Comparison of ENCODE assay signal across 8 cellular contexts in genomic region chr9:117414220-117414905, GRCh38. TPM values are rescaled to one million over a fixed set of nuclear protein-coding genes. Genes with fewer than 3 reads are reported as not detected.
DNase-seq lines count a peak whose midpoint lies in the region; ATAC-seq and TF ChIP-seq lines count a peak whose summit lies in the region.

No MANE protein-coding gene starts in this region.

- peak overlapping the region; percentile 86 for H3K4me3 ChIP-seq in GM23338
- peak overlapping the region; percentile 32 for H3K4me3 ChIP-seq in thymus (ENCODE audit: low read length)

- H3K4me1 Mint-ChIP-seq in GM23338 = peaks cover 21% of the 10 kb centered on the region
- peaks cover 26% of the 10 kb centered on the region for H3K4me1 Mint-ChIP-seq in brain

- intact Hi-C loops in left colon (cut with DNase I, micrococcal nuclease) = no loop called here

- H3K79me2 ChIP-seq in GM23338 (replicated peaks; ENCODE audit: insufficient read depth) = no peaks in the 10 kb centered on the region

- peaks cover 8% of the 10 kb centered on the region for H4K20me1 ChIP-seq in GM23338 (replicated peaks; ENCODE audit: insufficient read depth)

- peak overlapping the region; percentile 98 for H3K4me2 ChIP-seq in GM23338

- no peaks in the 10 kb centered on the region for H3K9me2 ChIP-seq in GM23338 (ENCODE audit: insufficient read depth)

- H3K36me3 ChIP-seq in GM23338 (ENCODE audit: insufficient read depth) (no peaks in the 10 kb centered on the region), thymus (ENCODE audit: control insufficient read depth, insufficient read depth) (no peaks in the 10 kb centered on the region)

- H3F3A ChIP-seq in GM23338 (replicated peaks; ENCODE audit: low read depth) = peaks cover 18% of the 10 kb centered on the region; the same call in 1 of the 2 replicates

- no peak overlapping the region; the same call in 1 of the 3 replicates for H3K4me3 Mint-ChIP-seq in GM23338
- peak overlapping the region; percentile 87 to 91 (median 89) for H3K4me3 Mint-ChIP-seq in brain

- peak overlapping the region; percentile 96; the same call in 1 of the 2 replicates for H2AFZ ChIP-seq in GM23338

- H3K27ac Mint-ChIP-seq in GM23338 (no peak overlapping the region), brain (peak overlapping the region in 1 of 5 experiments; percentile 91)

- no peaks in the 10 kb centered on the region for H3K9me3 Mint-ChIP-seq in GM23338
- peaks cover 0 to 3% (median 0%) of the 10 kb centered on the region in 5 experiments for H3K9me3 Mint-ChIP-seq in brain

- H3K36me3 Mint-ChIP-seq in GM23338 (ENCODE audit: low read depth) = no peaks in the 10 kb centered on the region; the same call in 2 of the 3 replicates
- H3K36me3 Mint-ChIP-seq in brain = no peaks in the 10 kb centered on the region

- peak; percentile 30 for ATAC-seq in GM23338
- peak; percentile 32 for ATAC-seq in left colon
- ATAC-seq in GM18861 (IDR thresholded peaks at IDR 0.05; ENCODE audit: unreplicated experiment) = no peak
- ATAC-seq in HG03280 (IDR thresholded peaks at IDR 0.05; ENCODE audit: unreplicated experiment) = no peak

- TF ChIP-seq CTCF in 22Rv1 (IDR thresholded peaks at IDR 0.05) (0 out of 2 replicates have a peak, but pooled peaks have one; percentile 9), GM23338 (conservative IDR thresholded peaks at IDR 0.05; ENCODE audit: low read depth in 2 of 2) (peak in 1 of 2 experiments; percentile 33; a peak in 1 of 4 replicates), brain (conservative IDR thresholded peaks at IDR 0.05) (no peak)

- H3K27ac ChIP-seq in 22Rv1 (no peak overlapping the region), GM23338 (ENCODE audit: low read depth) (no peak overlapping the region), thymus (ENCODE audit: low read depth) (no peak overlapping the region)

- WGBS in thymus = 2% methylated on average over 77 of the region's 77 CpGs

- no peaks in the 10 kb centered on the region for H3K9me3 ChIP-seq in thymus (ENCODE audit: control insufficient read depth)

- H3K27me3 ChIP-seq in GM23338 (ENCODE audit: insufficient read depth) (peaks cover 68% of the 10 kb centered on the region), thymus (ENCODE audit: control insufficient read depth, insufficient read depth) (peaks cover 54% of the 10 kb centered on the region)

- H3K27me3 Mint-ChIP-seq in GM23338 (ENCODE audit: insufficient read depth, low read depth, poor library complexity) (peaks cover 23% of the 10 kb centered on the region), brain (peaks cover 42% of the 10 kb centered on the region)

- peak; percentile 66 for DNase-seq in GM23338 (ENCODE audit: low spot score)
- DNase-seq in left colon = peak in 1 of 2 donors; percentile 14
- no peak for DNase-seq in stimulated activated naive CD4-positive, alpha-beta T cell (lab: John Stamatoyannopoulos, UW)

- H3K4me1 ChIP-seq in GM23338 (ENCODE audit: insufficient read depth) (peaks cover 24% of the 10 kb centered on the region), thymus (ENCODE audit: control insufficient read depth, insufficient read depth, low read length) (no peaks in the 10 kb centered on the region)

TF ChIP-seq in GM23338, 12 proteins besides CTCF, POLR2A, EP300 and RAD21:
- TF ChIP-seq CREB1 (CRISPR knock-in tag; IDR thresholded peaks at IDR 0.05; ENCODE audit: low read depth) (0 out of 2 replicates have a peak, but pooled peaks have one; percentile 41), ZNF331 (CRISPR knock-in tag; IDR thresholded peaks at IDR 0.05; ENCODE audit: low read depth) (no peak)
TF ChIP-seq in GM23338: peak in this region for 1.

RNA-seq across cellular contexts. Expression of gene ASTN2, which starts 0.5 kb away (rescaled TPM):
- 22.1 and 24.6 TPM in 2 replicates for total RNA-seq in GM23338 (2014; rRNA removed; shearing (Covaris generic))
- 5.3 and 7.0 TPM in 2 replicates for polyA plus RNA-seq in GM23338 (2016; fragmentation: Nextera tagmentation; extraction: Ambion mirVana)
- polyA plus RNA-seq in brain (ENCODE audit: insufficient read depth, low read depth, low replicate concordance) = 41.2 TPM
- 1 to 10 TPM; 3.1 to 4.9 TPM for total RNA-seq in left colon
- 5.8 TPM for polyA plus RNA-seq in thymus

Comparison
In these comparisons a context has a peak if more than half of its experiments do, and no peak if none do; other contexts are left out.
1. ATAC-seq: peak in GM23338 (single experiment) and left colon (single experiment); none in GM18861 (single experiment) and HG03280 (single experiment).